ENCODE assay signal across 13 cellular contexts in the genomic region with DNA sequence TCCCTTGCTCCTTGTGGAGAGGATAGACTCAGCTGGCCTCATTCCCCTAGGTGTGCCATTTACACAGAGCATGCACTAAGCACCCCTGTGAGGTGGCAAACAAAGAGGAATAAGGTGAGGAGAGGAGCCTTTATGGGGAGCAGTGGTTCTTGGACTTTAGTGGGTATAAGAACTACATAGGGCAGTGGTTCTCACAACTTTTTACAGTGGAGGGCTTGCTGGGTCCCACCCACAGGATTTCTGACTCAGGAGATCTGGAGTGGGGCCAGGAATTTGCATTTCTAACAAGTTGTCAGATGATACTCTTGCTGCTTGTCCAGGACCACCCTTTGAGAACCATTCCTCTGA. TPM values are rescaled to one million over a fixed set of nuclear protein-coding genes. Genes with fewer than 3 reads are reported as not detected.
A peak's percentile ranks its signal among the peaks of the same experiment; 100 is the strongest.
DNase-seq lines count a peak whose midpoint lies in the region; ATAC-seq and TF ChIP-seq lines count a peak whose summit lies in the region.
"Had no signal": no experiment of that assay in that cellular context is flagged by ENCODE, and none has a peak within 500 bp of the region (broad histone marks: within the 10 kb centered on the region; RNA-seq: fewer than 3 reads in every experiment).

No MANE protein-coding gene starts in this region.

- no peaks in the 10 kb centered on the region for H3K9me3 ChIP-seq in RWPE2 (ENCODE audit: severe bottlenecking)
- H3K9me3 ChIP-seq: adrenal gland had no signal

- H3K4me1 Mint-ChIP-seq in naive thymus-derived CD8-positive, alpha-beta T cell: peaks cover 11 to 36% (median 26%) of the 10 kb centered on the region in 4 donors

- no peak overlapping the region for H3K4me3 ChIP-seq in RWPE2 (ENCODE audit: severe bottlenecking)
- H3K4me3 ChIP-seq: adrenal gland had no signal

- H3K4me3 Mint-ChIP-seq in naive thymus-derived CD8-positive, alpha-beta T cell: peak overlapping the region in 1 of 10 donors; percentile 5

- peak; percentile 77 for DNase-seq in EL
- DNase-seq in RWPE2 (ENCODE audit: low spot score): no peak
- no peak for DNase-seq in epithelial cell of prostate (ENCODE audit: low read depth, low spot score)
- DNase-seq in naive thymus-derived CD8-positive, alpha-beta T cell: no peak
- DNase-seq: head of caudate nucleus; SHP77 treated with DMSO at 0.1 percent for 48 hours; stimulated activated naive CD4-positive, alpha-beta T cell had no signal

- H3K27ac ChIP-seq in RWPE2 (ENCODE audit: poor library complexity, severe bottlenecking) (peak overlapping the region; percentile 74), epithelial cell of prostate (peak overlapping the region; percentile 50)

- TF ChIP-seq CTCF in RWPE2 (IDR thresholded peaks at IDR 0.05; ENCODE audit: poor library complexity, severe bottlenecking): no peak

- no peaks in the 10 kb centered on the region for H3K27me3 ChIP-seq in RWPE2 (ENCODE audit: insufficient read depth, poor library complexity, severe bottlenecking)
- H3K27me3 ChIP-seq: adrenal gland had no signal

- ATAC-seq in RWPE2 (ENCODE audit: low read depth): peak; percentile 85
- no peak for ATAC-seq in naive thymus-derived CD8-positive, alpha-beta T cell
- no peak for ATAC-seq in GM19463 (IDR thresholded peaks at IDR 0.05; ENCODE audit: unreplicated experiment)
- no peak for ATAC-seq in HG03280 (IDR thresholded peaks at IDR 0.05; ENCODE audit: unreplicated experiment)
- ATAC-seq in HG03159 (IDR thresholded peaks at IDR 0.05; ENCODE audit: unreplicated experiment): no peak
- ATAC-seq in HG03108 (IDR thresholded peaks at IDR 0.05; ENCODE audit: unreplicated experiment): no peak
- ATAC-seq: activated CD4-positive, CD25-positive, alpha-beta regulatory T cell treated with anti-CD3 and anti-CD28 coated beads, Interleukin-2, amount 50 U/mL, for 24 hours had no signal

- H3K36me3 ChIP-seq in RWPE2 (ENCODE audit: low read depth): peaks cover 98% of the 10 kb centered on the region

- H3K27me3 Mint-ChIP-seq in naive thymus-derived CD8-positive, alpha-beta T cell: no peaks in the 10 kb centered on the region

- H3K9me3 Mint-ChIP-seq in naive thymus-derived CD8-positive, alpha-beta T cell: no peaks in the 10 kb centered on the region

- POLR2A ChIA-PET in naive thymus-derived CD8-positive, alpha-beta T cell (lab: Charles Lee): no interaction called here

- H3K4me1 ChIP-seq in RWPE2 (ENCODE audit: insufficient read depth, poor library complexity, severe bottlenecking): peaks cover 16% of the 10 kb centered on the region

- peaks cover 0 to 94% (median 35%) of the 10 kb centered on the region in 3 donors for H3K36me3 Mint-ChIP-seq in naive thymus-derived CD8-positive, alpha-beta T cell

- H3K27ac Mint-ChIP-seq in naive thymus-derived CD8-positive, alpha-beta T cell: peak overlapping the region; percentile 7 to 91 (median 66)

RNA-seq across cellular contexts. Expression of gene CSF1R, which starts 42.0 kb away (rescaled TPM):
- 1 to 10 TPM; 1.0 to 1.5 TPM for total RNA-seq in naive thymus-derived CD8-positive, alpha-beta T cell
- under 1 TPM; 0.07 to 0.82 (median 0.55) TPM for polyA plus RNA-seq in naive thymus-derived CD8-positive, alpha-beta T cell

RNA-seq across cellular contexts. Expression of gene HMGXB3, which starts 43.8 kb away (rescaled TPM):
- total RNA-seq in naive thymus-derived CD8-positive, alpha-beta T cell: 10 to 100 TPM; 33.8 to 36.5 TPM
- 10 to 100 TPM in 1 of 3 donors, 1 to 10 TPM in 2; 4.6 to 13.1 (median 6.1) TPM for polyA plus RNA-seq in naive thymus-derived CD8-positive, alpha-beta T cell

RNA-seq across cellular contexts. Expression of gene TIGD6, which starts 43.9 kb away (rescaled TPM):
- 1 to 10 TPM; 6.0 to 6.3 TPM for total RNA-seq in naive thymus-derived CD8-positive, alpha-beta T cell
- 1 to 10 TPM; 2.7 to 4.5 (median 3.6) TPM for polyA plus RNA-seq in naive thymus-derived CD8-positive, alpha-beta T cell
